ENCODE assay signal across 8 cellular contexts in genomic region chr2:204110250-204111183, GRCh38.
A peak's percentile ranks its signal among the peaks of the same experiment; 100 is the strongest.
DNase-seq lines count a peak whose midpoint lies in the region; ATAC-seq and TF ChIP-seq lines count a peak whose summit lies in the region.

No MANE protein-coding gene starts in this region.

- DNase-seq in EH (ENCODE audit: low read depth) (peak; percentile 46), NCI-H2227 treated with DMSO at 0.1 percent for 48 hours (lab: John Stamatoyannopoulos, UW) (peak; percentile 84), mucosa of descending colon (peak; percentile 40 to 64 (median 42)), thoracic aorta (ENCODE audit: low spot score) (no peak), cerebellum (ENCODE audit: low spot score) (no peak), G401 (ENCODE audit: low spot score) (no peak)
- peak; percentile 84 for DNase-seq in activated effector memory CD4-positive, alpha-beta T cell treated with anti-CD3 and anti-CD28 coated beads, Interleukin-2, amount 50 U/mL, for 16 hours

- H3K36me3 ChIP-seq in mucosa of descending colon (ENCODE audit: low read depth) (no peaks in the 10 kb centered on the region), thoracic aorta (no peaks in the 10 kb centered on the region)

- H3K9me3 ChIP-seq in mucosa of descending colon (no peaks in the 10 kb centered on the region), thoracic aorta (no peaks in the 10 kb centered on the region)

- TF ChIP-seq CTCF in mucosa of descending colon (IDR thresholded peaks at IDR 0.05) (no peak), thoracic aorta (IDR thresholded peaks at IDR 0.05) (no peak)

- H3K4me1 ChIP-seq in mucosa of descending colon (ENCODE audit: low read depth) (no peaks in the 10 kb centered on the region), thoracic aorta (ENCODE audit: control insufficient read depth in 1 of 2, low read depth in 2 of 2) (peaks cover 9 to 33% of the 10 kb centered on the region in 2 donors)

- H3K4me3 ChIP-seq in mucosa of descending colon (no peak overlapping the region), thoracic aorta (peak overlapping the region; percentile 0)

- H3K27me3 ChIP-seq in thoracic aorta (replicated peaks; ENCODE audit: insufficient read depth), result no peaks in the 10 kb centered on the region

- no peak overlapping the region for H3K27ac ChIP-seq in thoracic aorta

- in situ Hi-C loops in G401 (cut with HindIII; ENCODE audit: low sequenced_read_pairs), result no loop called here

- intact Hi-C loops in mucosa of descending colon (cut with DNase I, micrococcal nuclease), result no loop called here

- ATAC-seq in GM21786 (IDR thresholded peaks at IDR 0.05; ENCODE audit: unreplicated experiment) (peak; percentile 88), mucosa of descending colon (peak; percentile 72), thoracic aorta (ENCODE audit: insufficient number of reproducible peaks, low FRiP score, low read depth) (no peak)

Comparison
In these comparisons a context has a peak if more than half of its experiments do, and no peak if none do; other contexts are left out.
1. DNase-seq: peak in EH (single experiment), NCI-H2227 treated with DMSO at 0.1 percent for 48 hours (single experiment), activated effector memory CD4-positive, alpha-beta T cell treated with anti-CD3 and anti-CD28 coated beads, Interleukin-2, amount 50 U/mL, for 16 hours (single experiment) and mucosa of descending colon (3 of 3); none in thoracic aorta (single experiment), cerebellum (single experiment) and G401 (single experiment).